33 cellular contexts compared by ENCODE assay signal in the genomic region with DNA sequence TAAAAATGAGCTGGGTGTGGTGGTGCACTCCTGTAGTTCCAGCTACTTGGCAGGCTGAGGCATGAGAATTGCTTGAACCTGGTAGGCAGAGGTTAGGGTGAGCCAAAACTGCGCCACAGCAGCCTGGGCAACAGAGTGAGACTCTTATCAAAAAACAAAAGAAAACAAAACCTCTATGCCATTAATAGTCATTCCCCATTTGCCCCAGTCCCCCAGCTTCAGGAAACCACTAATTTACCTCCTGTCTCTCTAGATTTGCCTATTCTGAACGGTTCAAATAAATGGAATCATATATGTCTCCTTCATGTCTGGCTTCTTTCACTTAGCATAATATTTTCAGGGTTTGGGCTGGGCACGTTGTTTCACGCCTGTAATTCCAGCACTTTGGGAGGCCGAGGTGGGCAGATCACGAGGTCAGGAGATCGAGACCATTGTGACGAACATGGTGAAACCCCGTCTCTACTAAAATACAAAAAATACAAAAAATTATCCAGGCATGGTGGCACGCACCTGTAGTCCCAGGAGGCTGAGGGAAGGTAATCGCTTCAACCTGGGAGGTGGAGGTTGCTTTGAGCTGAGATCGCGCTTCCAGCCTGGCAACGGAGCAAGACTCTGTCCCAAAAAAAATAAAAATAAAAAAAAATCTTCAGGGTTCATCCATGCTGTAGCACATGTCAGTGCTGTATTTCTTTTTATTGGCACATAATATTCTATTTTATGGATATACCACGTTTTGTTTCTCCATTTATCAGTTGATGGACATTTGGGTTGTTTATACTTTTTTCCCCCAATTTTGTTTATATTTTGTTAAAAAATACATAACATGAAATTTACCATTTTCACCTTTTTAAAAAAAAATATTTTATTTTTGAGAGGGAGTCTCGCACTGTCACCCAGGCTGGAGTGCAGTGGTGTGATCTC. TPM values are rescaled to one million over a fixed set of nuclear protein-coding genes. Genes with fewer than 3 reads are reported as not detected.
A peak's percentile ranks its signal among the peaks of the same experiment; 100 is the strongest.
DNase-seq lines count a peak whose midpoint lies in the region; ATAC-seq and TF ChIP-seq lines count a peak whose summit lies in the region.
"Had no signal": no experiment of that assay in that cellular context is flagged by ENCODE, and none has a peak within 500 bp of the region (broad histone marks: within the 10 kb centered on the region; RNA-seq: fewer than 3 reads in every experiment).

No MANE protein-coding gene starts in this region.

- no peaks in the 10 kb centered on the region for H3K27me3 ChIP-seq in OCI-LY1 (ENCODE audit: insufficient read depth, low read length)
- H3K27me3 ChIP-seq: esophagus muscularis mucosa, hepatocyte, SJSA1, testis, uterus had no signal

- no peak for TF ChIP-seq CTCF in OCI-LY1 (IDR thresholded peaks at IDR 0.05; ENCODE audit: low read length)

- H2AFZ ChIP-seq in OCI-LY1 (ENCODE audit: low read length) = no peak overlapping the region
- H2AFZ ChIP-seq: hepatocyte had no signal

- no peaks in the 10 kb centered on the region for H3K9me3 ChIP-seq in OCI-LY1 (ENCODE audit: low read length)
- H3K9me3 ChIP-seq: esophagus muscularis mucosa, HAP-1, SJSA1, testis, uterus had no signal

- H4K20me1 ChIP-seq in OCI-LY1 (ENCODE audit: insufficient read depth, low read length) = no peaks in the 10 kb centered on the region

- no peak overlapping the region for H3K4me3 ChIP-seq in OCI-LY1 (ENCODE audit: low read depth, low read length, poor library complexity, severe bottlenecking)
- H3K4me3 ChIP-seq: esophagus muscularis mucosa, HAP-1, hepatocyte, SJSA1, testis, uterus had no signal

- no peak overlapping the region for H3K9ac ChIP-seq in OCI-LY1 (ENCODE audit: low read length)

- no peak for DNase-seq in activated CD4-positive, alpha-beta T cell treated with anti-CD3 and anti-CD28 coated beads, Interleukin-2, amount 10 ng/mL, durations not matched to agents 7 days and 5 days
- DNase-seq in activated CD4-positive, alpha-beta T cell treated with anti-CD3 and anti-CD28 coated beads for 1 hour = no peak
- DNase-seq in cerebellum (ENCODE audit: low spot score) = no peak
- no peak for DNase-seq in GOT3 (lab: John Stamatoyannopoulos, UW)
- no peak for DNase-seq in kidney glomerular epithelial cell (lab: John Stamatoyannopoulos, UW)
- DNase-seq in iPS-NIHi7 (ENCODE audit: extremely low spot score) = no peak
- DNase-seq: 8988T; activated CD8-positive, alpha-beta T cell treated with anti-CD3 and anti-CD28 coated beads for 36 hours; activated gamma-delta T cell; activated naive CD8-positive, alpha-beta T cell treated with anti-CD3 and anti-CD28 coated beads, Interleukin-2, amount 10 ng/mL, durations not matched to agents 7 days and 5 days; CD4-positive, CD25-positive, alpha-beta regulatory T cell; central memory CD4-positive, alpha-beta T cell; DND-41; endodermal cell; KG1; mesendoderm; MM.1S; NCI-H1417; NCI-H2107; NCI-H774; RPMI8226; stimulated activated CD4-positive, alpha-beta T cell treated with anti-CD3 and anti-CD28 coated beads, Interleukin-4, amount 100 ng/mL, for 4 hours; stimulated activated naive CD4-positive, alpha-beta T cell; testis; uterus had no signal

- no peaks in the 10 kb centered on the region for H3K9me3 Mint-ChIP-seq in activated CD4-positive, alpha-beta T cell treated with anti-CD3 and anti-CD28 coated beads, Interleukin-2, amount 10 ng/mL, durations not matched to agents 7 days and 5 days
- H3K9me3 Mint-ChIP-seq: activated CD8-positive, alpha-beta T cell treated with anti-CD3 and anti-CD28 coated beads for 36 hours; activated naive CD8-positive, alpha-beta T cell treated with anti-CD3 and anti-CD28 coated beads, Interleukin-2, amount 10 ng/mL, durations not matched to agents 7 days and 5 days; dendritic cell treated with granulocyte-macrophage colony-stimulating factor and Interleukin-4, amounts not matched to agents 40 ng/mL and 50 ng/mL, for 4 days; endodermal cell had no signal

- no peak overlapping the region for H3K4me2 ChIP-seq in OCI-LY1 (ENCODE audit: low read length)
- H3K4me2 ChIP-seq: hepatocyte had no signal

- H3K27ac Mint-ChIP-seq in activated CD4-positive, alpha-beta T cell treated with anti-CD3 and anti-CD28 coated beads, Interleukin-2, amount 10 ng/mL, durations not matched to agents 7 days and 5 days = peak overlapping the region; percentile 25
- H3K27ac Mint-ChIP-seq: activated CD8-positive, alpha-beta T cell treated with anti-CD3 and anti-CD28 coated beads for 36 hours; activated naive CD8-positive, alpha-beta T cell treated with anti-CD3 and anti-CD28 coated beads, Interleukin-2, amount 10 ng/mL, durations not matched to agents 7 days and 5 days; CD4-positive, CD25-positive, alpha-beta regulatory T cell; endodermal cell had no signal

- H3K9me2 ChIP-seq in OCI-LY1 (ENCODE audit: low read depth, low read length) = no peaks in the 10 kb centered on the region

- H3K36me3 ChIP-seq in OCI-LY1 (ENCODE audit: insufficient read depth, low read length) = peaks cover 89% of the 10 kb centered on the region
- H3K36me3 ChIP-seq: uterus had no signal

- H3K4me1 ChIP-seq in OCI-LY1 (ENCODE audit: insufficient read depth, low read length, severe bottlenecking) = peaks cover 7% of the 10 kb centered on the region
- H3K4me1 ChIP-seq: esophagus muscularis mucosa, HAP-1, SJSA1, testis, uterus had no signal

- POLR2A ChIA-PET in activated CD4-positive, alpha-beta T cell treated with anti-CD3 and anti-CD28 coated beads, Interleukin-2, amount 10 ng/mL, durations not matched to agents 7 days and 5 days (lab: Charles Lee) = no interaction called here

- H3K79me2 ChIP-seq in OCI-LY1 (ENCODE audit: insufficient read depth, low read length) = no peaks in the 10 kb centered on the region
- H3K79me2 ChIP-seq: hepatocyte had no signal

- no peak overlapping the region for H3K4me3 Mint-ChIP-seq in activated CD4-positive, alpha-beta T cell treated with anti-CD3 and anti-CD28 coated beads, Interleukin-2, amount 10 ng/mL, durations not matched to agents 7 days and 5 days
- H3K4me3 Mint-ChIP-seq: activated CD8-positive, alpha-beta T cell treated with anti-CD3 and anti-CD28 coated beads for 36 hours; activated naive CD8-positive, alpha-beta T cell treated with anti-CD3 and anti-CD28 coated beads, Interleukin-2, amount 10 ng/mL, durations not matched to agents 7 days and 5 days; CD4-positive, CD25-positive, alpha-beta regulatory T cell; dendritic cell treated with granulocyte-macrophage colony-stimulating factor and Interleukin-4, amounts not matched to agents 40 ng/mL and 50 ng/mL, for 4 days; endodermal cell had no signal

- CTCF ChIA-PET in activated CD4-positive, alpha-beta T cell treated with anti-CD3 and anti-CD28 coated beads, Interleukin-2, amount 10 ng/mL, durations not matched to agents 7 days and 5 days (lab: Charles Lee) = no interaction called here

- H3K27me3 Mint-ChIP-seq in activated CD4-positive, alpha-beta T cell treated with anti-CD3 and anti-CD28 coated beads, Interleukin-2, amount 10 ng/mL, durations not matched to agents 7 days and 5 days = no peaks in the 10 kb centered on the region
- H3K27me3 Mint-ChIP-seq: activated CD8-positive, alpha-beta T cell treated with anti-CD3 and anti-CD28 coated beads for 36 hours; activated naive CD8-positive, alpha-beta T cell treated with anti-CD3 and anti-CD28 coated beads, Interleukin-2, amount 10 ng/mL, durations not matched to agents 7 days and 5 days; CD4-positive, CD25-positive, alpha-beta regulatory T cell; dendritic cell treated with granulocyte-macrophage colony-stimulating factor and Interleukin-4, amounts not matched to agents 40 ng/mL and 50 ng/mL, for 4 days had no signal

- peak overlapping the region; percentile 32 for H3K27ac ChIP-seq in OCI-LY1 (ENCODE audit: low read depth, low read length, poor library complexity, severe bottlenecking)
- H3K27ac ChIP-seq: esophagus muscularis mucosa, hepatocyte, SJSA1, testis, uterus had no signal

- ATAC-seq in HG02870 (IDR thresholded peaks at IDR 0.05; ENCODE audit: unreplicated experiment) = peak; percentile 44
- ATAC-seq: activated CD4-positive, CD25-positive, alpha-beta regulatory T cell treated with anti-CD3 and anti-CD28 coated beads, Interleukin-2, amount 50 U/mL, for 24 hours; activated CD8-positive, alpha-beta T cell treated with anti-CD3 and anti-CD28 coated beads for 36 hours had no signal

- H3K4me1 Mint-ChIP-seq in activated CD4-positive, alpha-beta T cell treated with anti-CD3 and anti-CD28 coated beads, Interleukin-2, amount 10 ng/mL, durations not matched to agents 7 days and 5 days = no peaks in the 10 kb centered on the region
- H3K4me1 Mint-ChIP-seq: activated naive CD8-positive, alpha-beta T cell treated with anti-CD3 and anti-CD28 coated beads, Interleukin-2, amount 10 ng/mL, durations not matched to agents 7 days and 5 days; CD4-positive, CD25-positive, alpha-beta regulatory T cell; endodermal cell had no signal

- H3K36me3 Mint-ChIP-seq in activated CD4-positive, alpha-beta T cell treated with anti-CD3 and anti-CD28 coated beads, Interleukin-2, amount 10 ng/mL, durations not matched to agents 7 days and 5 days (ENCODE audit: low read depth) = peaks cover 38% of the 10 kb centered on the region

- H3F3A ChIP-seq in OCI-LY1 (ENCODE audit: insufficient read depth, low read length) = no peaks in the 10 kb centered on the region

RNA-seq across cellular contexts. Expression of a gene that starts 31.9 kb away (rescaled TPM):
- total RNA-seq in activated CD4-positive, alpha-beta T cell treated with anti-CD3 and anti-CD28 coated beads, Interleukin-2, amount 10 ng/mL, durations not matched to agents 7 days and 5 days = 100 to 1,000 TPM; 124 to 136 TPM
- 60.8 TPM for total RNA-seq in cerebellum

RNA-seq across cellular contexts. Expression of a gene that starts 32.2 kb away (rescaled TPM):
- 10 to 100 TPM; 79.6 to 82.3 TPM for total RNA-seq in activated CD4-positive, alpha-beta T cell treated with anti-CD3 and anti-CD28 coated beads, Interleukin-2, amount 10 ng/mL, durations not matched to agents 7 days and 5 days
- total RNA-seq in cerebellum = 82.8 TPM

RNA-seq across cellular contexts. Expression of a gene that starts 58.2 kb away (rescaled TPM):
- total RNA-seq in activated CD4-positive, alpha-beta T cell treated with anti-CD3 and anti-CD28 coated beads, Interleukin-2, amount 10 ng/mL, durations not matched to agents 7 days and 5 days = 10 to 100 TPM; 45.1 to 50.2 TPM
- total RNA-seq in cerebellum = 37.6 TPM
